5 cellular contexts compared by ENCODE assay signal in the genomic region with DNA sequence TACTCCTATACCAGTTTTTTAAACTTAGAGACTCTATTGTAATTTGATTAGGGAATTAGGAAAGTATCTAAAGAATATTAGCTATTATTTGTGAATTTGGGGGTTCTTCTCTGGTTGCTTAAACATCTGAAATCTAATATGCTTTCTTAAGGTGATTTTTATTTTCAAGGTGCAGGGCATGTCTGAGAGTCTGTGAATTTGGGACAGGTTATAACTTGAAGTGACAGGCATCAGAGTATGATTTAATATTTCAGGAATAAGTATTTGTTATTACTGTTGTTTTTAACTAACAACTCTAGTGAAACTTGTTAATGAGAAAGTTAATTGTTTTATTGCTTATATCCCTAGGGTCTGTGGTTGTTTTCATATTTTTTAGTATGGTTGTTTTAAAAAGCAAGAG.
"Had no signal": no experiment of that assay in that cellular context is flagged by ENCODE, and none has a peak within 500 bp of the region (broad histone marks: within the 10 kb centered on the region; RNA-seq: fewer than 3 reads in every experiment).

No MANE protein-coding gene starts in this region.

- FAIRE-seq: HepG2, HTR-8/SVneo, K562 had no signal

- DNase-seq: IMR-90 had no signal

- H3K27ac ChIP-seq: HL-60 had no signal

- ATAC-seq: HepG2, K562 had no signal

- H3K4me3 ChIP-seq: K562 had no signal
